2 cellular contexts compared by ENCODE assay signal in genomic region chr4:185826381-185826780, GRCh38.
TF ChIP-seq lines count a peak whose summit lies in the region.

No MANE protein-coding gene starts in this region.

TF ChIP-seq in HepG2, 621 proteins besides CTCF, POLR2A, EP300 and RAD21:
- TF ChIP-seq MAFK (conservative IDR thresholded peaks at IDR 0.05 in 1 of 2, IDR thresholded peaks at IDR 0.05 in 1 of 2; ENCODE audit: low read length in 2 of 2): peak; percentile 92 to 93
- TF ChIP-seq ZBTB33 (CRISPR knock-in tag; IDR thresholded peaks at IDR 0.05): no peak
- TF ChIP-seq MAFF (IDR thresholded peaks at IDR 0.05; ENCODE audit: low read depth, low read length): peak; percentile 92

TF ChIP-seq in K562, 482 proteins besides CTCF, POLR2A, EP300 and RAD21:
- TF ChIP-seq ZNF316 (IDR thresholded peaks at IDR 0.05): peak; percentile 66; the same call in 1 of the 2 replicates
- no peak for TF ChIP-seq ZNF24 (IDR thresholded peaks at IDR 0.05)
- no peak for TF ChIP-seq RERE (CRISPR knock-in tag; IDR thresholded peaks at IDR 0.05; ENCODE audit: borderline replicate concordance)
- peak; percentile 62 for TF ChIP-seq MAFK (IDR thresholded peaks at IDR 0.05; ENCODE audit: low read length)
- peak; percentile 70 for TF ChIP-seq MAFF (IDR thresholded peaks at IDR 0.05; ENCODE audit: low read length)
- TF ChIP-seq MAFG (tag; conservative IDR thresholded peaks at IDR 0.05): peak; percentile 41; the same call in 1 of the 2 replicates
- peak; percentile 22; the same call in 1 of the 2 replicates for TF ChIP-seq C11orf30 (IDR thresholded peaks at IDR 0.05; ENCODE audit: low read depth)
